1 cellular context compared by ENCODE assay signal in genomic region chr20:46406200-46406985, GRCh38.
A peak's percentile ranks its signal among the peaks of the same experiment; 100 is the strongest.
TF ChIP-seq lines count a peak whose summit lies in the region.

ELMO2 (minus strand) TSS chr20:46406615; CDS start chr20:46394482, 12,133 bp downstream.

TF ChIP-seq in HepG2, 621 proteins besides CTCF, POLR2A, EP300 and RAD21 (continued from another document and continues in another):
- TF ChIP-seq ZNF382 (CRISPR knock-in tag; IDR thresholded peaks at IDR 0.05; ENCODE audit: borderline replicate concordance) (no peak), HDAC1 (CRISPR knock-in tag; IDR thresholded peaks at IDR 0.05) (peak; percentile 91), KLF16 (CRISPR knock-in tag; IDR thresholded peaks at IDR 0.05) (peak; percentile 54 to 77; a peak in 1 of 4 replicates), RBAK (CRISPR knock-in tag; IDR thresholded peaks at IDR 0.05) (no peak), ATF1 (CRISPR knock-in tag; IDR thresholded peaks at IDR 0.05) (no peak), PBX3 (CRISPR knock-in tag; IDR thresholded peaks at IDR 0.05; ENCODE audit: borderline replicate concordance) (peak; percentile 98; the same call in 1 of the 2 replicates), ZNF777 (CRISPR knock-in tag; IDR thresholded peaks at IDR 0.05) (peak; percentile 72; the same call in 1 of the 2 replicates), RXRB (CRISPR knock-in tag; IDR thresholded peaks at IDR 0.05; ENCODE audit: borderline replicate concordance) (peak; percentile 37; the same call in 1 of the 2 replicates), CREM (IDR thresholded peaks at IDR 0.05) (peak; percentile 80), CREM (CRISPR knock-in tag; IDR thresholded peaks at IDR 0.05) (no peak), HMG20A (CRISPR knock-in tag; IDR thresholded peaks at IDR 0.05; ENCODE audit: borderline replicate concordance) (no peak), ZIK1 (CRISPR knock-in tag; IDR thresholded peaks at IDR 0.05; ENCODE audit: borderline replicate concordance, low read depth) (no peak), POGZ (CRISPR knock-in tag; IDR thresholded peaks at IDR 0.05) (no peak), MAFK (conservative IDR thresholded peaks at IDR 0.05 in 1 of 2, IDR thresholded peaks at IDR 0.05 in 1 of 2; ENCODE audit: low read length in 2 of 2) (no peak), YEATS4 (CRISPR knock-in tag; IDR thresholded peaks at IDR 0.05; ENCODE audit: borderline replicate concordance) (peak; percentile 88), ZNF235 (CRISPR knock-in tag; IDR thresholded peaks at IDR 0.05; ENCODE audit: borderline replicate concordance) (no peak), KAT7 (CRISPR knock-in tag; IDR thresholded peaks at IDR 0.05; ENCODE audit: borderline replicate concordance) (peak; percentile 58; the same call in 1 of the 2 replicates), ZNF552 (CRISPR knock-in tag; IDR thresholded peaks at IDR 0.05; ENCODE audit: borderline replicate concordance) (0 out of 2 replicates have a peak, but pooled peaks have one; percentile 72), ZBTB1 (CRISPR knock-in tag; IDR thresholded peaks at IDR 0.05; ENCODE audit: borderline replicate concordance) (no peak; the same call in 1 of the 2 replicates), KMT2B (CRISPR knock-in tag; IDR thresholded peaks at IDR 0.05) (peak; percentile 61; the same call in 1 of the 2 replicates), FOXP1 (IDR thresholded peaks at IDR 0.05) (no peak), FOXP1 (CRISPR knock-in tag; IDR thresholded peaks at IDR 0.05) (0 out of 2 replicates have a peak, but pooled peaks have one; percentile 5), ZNF766 (CRISPR knock-in tag; IDR thresholded peaks at IDR 0.05; ENCODE audit: borderline replicate concordance) (peak; percentile 62; the same call in 1 of the 2 replicates), ZNF30 (CRISPR knock-in tag; IDR thresholded peaks at IDR 0.05) (peak; percentile 67; the same call in 1 of the 2 replicates), ZNF609 (CRISPR knock-in tag; IDR thresholded peaks at IDR 0.05; ENCODE audit: borderline replicate concordance) (peak; percentile 33; the same call in 1 of the 2 replicates), SP1 (IDR thresholded peaks at IDR 0.05) (peak; percentile 79), SP1 (CRISPR knock-in tag; IDR thresholded peaks at IDR 0.05) (peak; percentile 98), SMAD1 (CRISPR knock-in tag; IDR thresholded peaks at IDR 0.05; ENCODE audit: borderline replicate concordance, low read depth) (peak; percentile 93; the same call in 1 of the 2 replicates), ATF7 (IDR thresholded peaks at IDR 0.05) (no peak), ATF7 (CRISPR knock-in tag; IDR thresholded peaks at IDR 0.05) (no peak; the same call in 1 of the 2 replicates), STAG1 (CRISPR knock-in tag; IDR thresholded peaks at IDR 0.05) (no peak), ZNF121 (CRISPR knock-in tag; IDR thresholded peaks at IDR 0.05) (no peak; the same call in 1 of the 2 replicates), MXD4 (CRISPR knock-in tag; IDR thresholded peaks at IDR 0.05) (peak; percentile 83), IRX3 (CRISPR knock-in tag; IDR thresholded peaks at IDR 0.05; ENCODE audit: borderline replicate concordance, low read depth) (no peak), SALL1 (CRISPR knock-in tag; IDR thresholded peaks at IDR 0.05) (peak; percentile 69), NR2F6 (IDR thresholded peaks at IDR 0.05) (no peak), NR2F6 (CRISPR knock-in tag; IDR thresholded peaks at IDR 0.05) (peak; percentile 5; the same call in 1 of the 2 replicates)
- TF ChIP-seq, protein P1, sequence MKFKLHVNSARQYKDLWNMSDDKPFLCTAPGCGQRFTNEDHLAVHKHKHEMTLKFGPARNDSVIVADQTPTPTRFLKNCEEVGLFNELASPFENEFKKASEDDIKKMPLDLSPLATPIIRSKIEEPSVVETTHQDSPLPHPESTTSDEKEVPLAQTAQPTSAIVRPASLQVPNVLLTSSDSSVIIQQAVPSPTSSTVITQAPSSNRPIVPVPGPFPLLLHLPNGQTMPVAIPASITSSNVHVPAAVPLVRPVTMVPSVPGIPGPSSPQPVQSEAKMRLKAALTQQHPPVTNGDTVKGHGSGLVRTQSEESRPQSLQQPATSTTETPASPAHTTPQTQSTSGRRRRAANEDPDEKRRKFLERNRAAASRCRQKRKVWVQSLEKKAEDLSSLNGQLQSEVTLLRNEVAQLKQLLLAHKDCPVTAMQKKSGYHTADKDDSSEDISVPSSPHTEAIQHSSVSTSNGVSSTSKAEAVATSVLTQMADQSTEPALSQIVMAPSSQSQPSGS (CRISPR knock-in tag; IDR thresholded peaks at IDR 0.05) = peak; percentile 33; the same call in 1 of the 2 replicates
- TF ChIP-seq, protein P2, sequence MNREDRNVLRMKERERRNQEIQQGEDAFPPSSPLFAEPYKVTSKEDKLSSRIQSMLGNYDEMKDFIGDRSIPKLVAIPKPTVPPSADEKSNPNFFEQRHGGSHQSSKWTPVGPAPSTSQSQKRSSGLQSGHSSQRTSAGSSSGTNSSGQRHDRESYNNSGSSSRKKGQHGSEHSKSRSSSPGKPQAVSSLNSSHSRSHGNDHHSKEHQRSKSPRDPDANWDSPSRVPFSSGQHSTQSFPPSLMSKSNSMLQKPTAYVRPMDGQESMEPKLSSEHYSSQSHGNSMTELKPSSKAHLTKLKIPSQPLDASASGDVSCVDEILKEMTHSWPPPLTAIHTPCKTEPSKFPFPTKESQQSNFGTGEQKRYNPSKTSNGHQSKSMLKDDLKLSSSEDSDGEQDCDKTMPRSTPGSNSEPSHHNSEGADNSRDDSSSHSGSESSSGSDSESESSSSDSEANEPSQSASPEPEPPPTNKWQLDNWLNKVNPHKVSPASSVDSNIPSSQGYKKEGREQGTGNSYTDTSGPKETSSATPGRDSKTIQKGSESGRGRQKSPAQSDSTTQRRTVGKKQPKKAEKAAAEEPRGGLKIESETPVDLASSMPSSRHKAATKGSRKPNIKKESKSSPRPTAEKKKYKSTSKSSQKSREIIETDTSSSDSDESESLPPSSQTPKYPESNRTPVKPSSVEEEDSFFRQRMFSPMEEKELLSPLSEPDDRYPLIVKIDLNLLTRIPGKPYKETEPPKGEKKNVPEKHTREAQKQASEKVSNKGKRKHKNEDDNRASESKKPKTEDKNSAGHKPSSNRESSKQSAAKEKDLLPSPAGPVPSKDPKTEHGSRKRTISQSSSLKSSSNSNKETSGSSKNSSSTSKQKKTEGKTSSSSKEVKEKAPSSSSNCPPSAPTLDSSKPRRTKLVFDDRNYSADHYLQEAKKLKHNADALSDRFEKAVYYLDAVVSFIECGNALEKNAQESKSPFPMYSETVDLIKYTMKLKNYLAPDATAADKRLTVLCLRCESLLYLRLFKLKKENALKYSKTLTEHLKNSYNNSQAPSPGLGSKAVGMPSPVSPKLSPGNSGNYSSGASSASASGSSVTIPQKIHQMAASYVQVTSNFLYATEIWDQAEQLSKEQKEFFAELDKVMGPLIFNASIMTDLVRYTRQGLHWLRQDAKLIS (CRISPR knock-in tag; IDR thresholded peaks at IDR 0.05) = no peak
- TF ChIP-seq, protein P3, sequence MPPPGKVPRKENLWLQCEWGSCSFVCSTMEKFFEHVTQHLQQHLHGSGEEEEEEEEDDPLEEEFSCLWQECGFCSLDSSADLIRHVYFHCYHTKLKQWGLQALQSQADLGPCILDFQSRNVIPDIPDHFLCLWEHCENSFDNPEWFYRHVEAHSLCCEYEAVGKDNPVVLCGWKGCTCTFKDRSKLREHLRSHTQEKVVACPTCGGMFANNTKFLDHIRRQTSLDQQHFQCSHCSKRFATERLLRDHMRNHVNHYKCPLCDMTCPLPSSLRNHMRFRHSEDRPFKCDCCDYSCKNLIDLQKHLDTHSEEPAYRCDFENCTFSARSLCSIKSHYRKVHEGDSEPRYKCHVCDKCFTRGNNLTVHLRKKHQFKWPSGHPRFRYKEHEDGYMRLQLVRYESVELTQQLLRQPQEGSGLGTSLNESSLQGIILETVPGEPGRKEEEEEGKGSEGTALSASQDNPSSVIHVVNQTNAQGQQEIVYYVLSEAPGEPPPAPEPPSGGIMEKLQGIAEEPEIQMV (CRISPR knock-in tag; IDR thresholded peaks at IDR 0.05; ENCODE audit: low read depth) = no peak
- TF ChIP-seq, protein P4, sequence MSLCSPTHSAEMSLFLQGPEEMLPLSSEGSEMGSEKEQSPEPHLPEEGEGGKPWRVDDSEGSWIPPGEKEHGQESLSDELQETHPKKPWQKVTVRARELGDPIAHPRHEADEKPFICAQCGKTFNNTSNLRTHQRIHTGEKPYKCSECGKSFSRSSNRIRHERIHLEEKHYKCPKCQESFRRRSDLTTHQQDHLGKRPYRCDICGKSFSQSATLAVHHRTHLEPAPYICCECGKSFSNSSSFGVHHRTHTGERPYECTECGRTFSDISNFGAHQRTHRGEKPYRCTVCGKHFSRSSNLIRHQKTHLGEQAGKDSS (CRISPR knock-in tag; IDR thresholded peaks at IDR 0.05; ENCODE audit: borderline replicate concordance, low read depth) = peak; percentile 81
- TF ChIP-seq, protein P5, sequence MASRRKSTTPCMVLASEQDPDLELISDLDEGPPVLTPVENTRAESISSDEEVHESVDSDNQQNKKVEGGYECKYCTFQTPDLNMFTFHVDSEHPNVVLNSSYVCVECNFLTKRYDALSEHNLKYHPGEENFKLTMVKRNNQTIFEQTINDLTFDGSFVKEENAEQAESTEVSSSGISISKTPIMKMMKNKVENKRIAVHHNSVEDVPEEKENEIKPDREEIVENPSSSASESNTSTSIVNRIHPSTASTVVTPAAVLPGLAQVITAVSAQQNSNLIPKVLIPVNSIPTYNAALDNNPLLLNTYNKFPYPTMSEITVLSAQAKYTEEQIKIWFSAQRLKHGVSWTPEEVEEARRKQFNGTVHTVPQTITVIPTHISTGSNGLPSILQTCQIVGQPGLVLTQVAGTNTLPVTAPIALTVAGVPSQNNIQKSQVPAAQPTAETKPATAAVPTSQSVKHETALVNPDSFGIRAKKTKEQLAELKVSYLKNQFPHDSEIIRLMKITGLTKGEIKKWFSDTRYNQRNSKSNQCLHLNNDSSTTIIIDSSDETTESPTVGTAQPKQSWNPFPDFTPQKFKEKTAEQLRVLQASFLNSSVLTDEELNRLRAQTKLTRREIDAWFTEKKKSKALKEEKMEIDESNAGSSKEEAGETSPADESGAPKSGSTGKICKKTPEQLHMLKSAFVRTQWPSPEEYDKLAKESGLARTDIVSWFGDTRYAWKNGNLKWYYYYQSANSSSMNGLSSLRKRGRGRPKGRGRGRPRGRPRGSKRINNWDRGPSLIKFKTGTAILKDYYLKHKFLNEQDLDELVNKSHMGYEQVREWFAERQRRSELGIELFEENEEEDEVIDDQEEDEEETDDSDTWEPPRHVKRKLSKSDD (CRISPR knock-in tag; IDR thresholded peaks at IDR 0.05; ENCODE audit: low read depth) = no peak
- TF ChIP-seq, protein P6, sequence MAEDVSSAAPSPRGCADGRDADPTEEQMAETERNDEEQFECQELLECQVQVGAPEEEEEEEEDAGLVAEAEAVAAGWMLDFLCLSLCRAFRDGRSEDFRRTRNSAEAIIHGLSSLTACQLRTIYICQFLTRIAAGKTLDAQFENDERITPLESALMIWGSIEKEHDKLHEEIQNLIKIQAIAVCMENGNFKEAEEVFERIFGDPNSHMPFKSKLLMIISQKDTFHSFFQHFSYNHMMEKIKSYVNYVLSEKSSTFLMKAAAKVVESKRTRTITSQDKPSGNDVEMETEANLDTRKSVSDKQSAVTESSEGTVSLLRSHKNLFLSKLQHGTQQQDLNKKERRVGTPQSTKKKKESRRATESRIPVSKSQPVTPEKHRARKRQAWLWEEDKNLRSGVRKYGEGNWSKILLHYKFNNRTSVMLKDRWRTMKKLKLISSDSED (CRISPR knock-in tag; IDR thresholded peaks at IDR 0.05) = no peak
- TF ChIP-seq, protein P7, sequence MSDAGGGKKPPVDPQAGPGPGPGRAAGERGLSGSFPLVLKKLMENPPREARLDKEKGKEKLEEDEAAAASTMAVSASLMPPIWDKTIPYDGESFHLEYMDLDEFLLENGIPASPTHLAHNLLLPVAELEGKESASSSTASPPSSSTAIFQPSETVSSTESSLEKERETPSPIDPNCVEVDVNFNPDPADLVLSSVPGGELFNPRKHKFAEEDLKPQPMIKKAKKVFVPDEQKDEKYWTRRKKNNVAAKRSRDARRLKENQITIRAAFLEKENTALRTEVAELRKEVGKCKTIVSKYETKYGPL (CRISPR knock-in tag; IDR thresholded peaks at IDR 0.05) = peak; percentile 80; the same call in 1 of the 2 replicates
